ENCODE assay signal across 9 cellular contexts in genomic region chrX:149525903-149526302, GRCh38. TPM values are rescaled to one million over a fixed set of nuclear protein-coding genes. Genes with fewer than 3 reads are reported as not detected.
DNase-seq lines count a peak whose midpoint lies in the region; ATAC-seq and TF ChIP-seq lines count a peak whose summit lies in the region.
"Not testable (repeated sequence)": the region's sequence is repeated elsewhere in the genome, so short reads cannot be mapped to it uniquely, and the experiment has no call there.
"Had no signal": no experiment of that assay in that cellular context is flagged by ENCODE, and none has a peak within 500 bp of the region (broad histone marks: within the 10 kb centered on the region; RNA-seq: fewer than 3 reads in every experiment).

No MANE protein-coding gene starts in this region.

- not testable (repeated sequence) for H3F3A ChIP-seq in GM23248 (ENCODE audit: insufficient read depth)

- H2AFZ ChIP-seq in GM23248, result not testable (repeated sequence)

- H3K4me3 Mint-ChIP-seq in neural crest cell, result not testable (repeated sequence)

- not testable (repeated sequence) for H3K9me2 ChIP-seq in GM23248 (ENCODE audit: insufficient read depth)

- ATAC-seq in GM19023 (IDR thresholded peaks at IDR 0.05; ENCODE audit: unreplicated experiment) (peak; percentile 46), HG03159 (IDR thresholded peaks at IDR 0.05; ENCODE audit: unreplicated experiment) (peak; percentile 39)

- H3K36me3 ChIP-seq in GM23248 (ENCODE audit: low read depth); effector memory CD4-positive, alpha-beta T cell (ENCODE audit: control insufficient read depth, insufficient read depth, low read length): not testable (repeated sequence)

- not testable (repeated sequence) for H3K27me3 ChIP-seq in GM23248 (replicated peaks; ENCODE audit: insufficient read depth); effector memory CD4-positive, alpha-beta T cell (replicated peaks; ENCODE audit: control insufficient read depth, insufficient read depth, low read length, poor library complexity, severe bottlenecking)

- not testable (repeated sequence) for DNase-seq in GM23248; effector memory CD4-positive, alpha-beta T cell; neural crest cell (ENCODE audit: low read depth, low spot score)
- DNase-seq in NCI-H146 (lab: John Stamatoyannopoulos, UW), result peak; percentile 34
- DNase-seq in activated T-cell treated with anti-CD3 and anti-CD28 coated beads, Interleukin-2, amount 50 U/mL, for 1 hour, result peak; percentile 54

- H3K27ac ChIP-seq in GM23248, result 0 out of 2 replicates have a peak overlapping the region, but pooled peaks have one; percentile 27
- H3K27ac ChIP-seq in effector memory CD4-positive, alpha-beta T cell (ENCODE audit: insufficient read depth, low read length, poor library complexity, severe bottlenecking), result peak overlapping the region; percentile 84

- WGBS in GM23248 (ENCODE audit: low coverage in 1 of 2, low lambda C conversion rate in 2 of 2, missing lambda C conversion rate in 2 of 2), 2 experiments, result 53 to 77% methylated on average over 3 to 5 of the region's 5 CpGs

- not testable (repeated sequence) for H3K4me1 Mint-ChIP-seq in neural crest cell

- H3K9me3 Mint-ChIP-seq in neural crest cell, result not testable (repeated sequence)

- H4K20me1 ChIP-seq in GM23248 (ENCODE audit: insufficient read depth), result not testable (repeated sequence)

- peak overlapping the region; percentile 47; the same call in 1 of the 2 replicates for H3K9ac ChIP-seq in GM23248

- in situ Hi-C loops in GM23248 (cut with MboI), result not testable (repeated sequence)

- H3K4me3 ChIP-seq in GM23248; effector memory CD4-positive, alpha-beta T cell (ENCODE audit: insufficient read depth, low read depth, low read length, poor library complexity, severe bottlenecking): not testable (repeated sequence)

- not testable (repeated sequence) for H3K9me3 ChIP-seq in GM23248 (ENCODE audit: low read depth); effector memory CD4-positive, alpha-beta T cell (ENCODE audit: control insufficient read depth, low read length)

- H3K36me3 Mint-ChIP-seq in neural crest cell (ENCODE audit: low read depth), result not testable (repeated sequence)

- H3K4me1 ChIP-seq in GM23248 (ENCODE audit: insufficient read depth), result not testable (repeated sequence)
- H3K4me1 ChIP-seq in effector memory CD4-positive, alpha-beta T cell (ENCODE audit: control insufficient read depth, insufficient read depth, low read length, poor library complexity, severe bottlenecking), result peaks cover 27% of the 10 kb centered on the region

- not testable (repeated sequence) for H3K4me2 ChIP-seq in GM23248 (ENCODE audit: unreplicated experiment)

- TF ChIP-seq CTCF in neural crest cell (conservative IDR thresholded peaks at IDR 0.05), result not testable (repeated sequence)

- peak overlapping the region; percentile 57 for H3K27ac Mint-ChIP-seq in neural crest cell (ENCODE audit: unreplicated experiment)

- H3K27me3 Mint-ChIP-seq in neural crest cell (ENCODE audit: low read depth), result not testable (repeated sequence)

- not testable (repeated sequence) for H3K79me2 ChIP-seq in GM23248 (ENCODE audit: insufficient read depth)

RNA-seq across cellular contexts. Expression of gene EOLA1, which starts 14.9 kb away (rescaled TPM):
- 10.4 and 10.6 TPM in 2 replicates for total RNA-seq in GM23248 (2014; rRNA removed; shearing (Covaris generic))
- polyA plus RNA-seq in GM23248 (2016; fragmentation: Nextera tagmentation; extraction: Ambion mirVana), result 12.0 and 12.3 TPM in 2 replicates
- total RNA-seq in neural crest cell, result 14.5 and 14.6 TPM in 2 replicates

RNA-seq across cellular contexts. Expression of gene IDS, which starts 20.8 kb away (rescaled TPM):
- 38.2 and 47.7 TPM in 2 replicates for total RNA-seq in GM23248 (2014; rRNA removed; shearing (Covaris generic))
- polyA plus RNA-seq in GM23248 (2016; fragmentation: Nextera tagmentation; extraction: Ambion mirVana), result 78.4 and 79.5 TPM in 2 replicates
- 25.3 and 28.6 TPM in 2 replicates for total RNA-seq in neural crest cell

RNA-seq across cellular contexts. Expression of gene HSFX3, which starts 23.8 kb away (rescaled TPM):
- total RNA-seq in GM23248 (2014; rRNA removed; shearing (Covaris generic)), result not detected in 2 replicates
- not detected in 2 replicates for polyA plus RNA-seq in GM23248 (2016; fragmentation: Nextera tagmentation; extraction: Ambion mirVana)
- total RNA-seq in neural crest cell, result not detected in 2 replicates
- total RNA-seq: frontal cortex, osteoblast had no signal
